6 cellular contexts compared by ENCODE assay signal in the genomic region with DNA sequence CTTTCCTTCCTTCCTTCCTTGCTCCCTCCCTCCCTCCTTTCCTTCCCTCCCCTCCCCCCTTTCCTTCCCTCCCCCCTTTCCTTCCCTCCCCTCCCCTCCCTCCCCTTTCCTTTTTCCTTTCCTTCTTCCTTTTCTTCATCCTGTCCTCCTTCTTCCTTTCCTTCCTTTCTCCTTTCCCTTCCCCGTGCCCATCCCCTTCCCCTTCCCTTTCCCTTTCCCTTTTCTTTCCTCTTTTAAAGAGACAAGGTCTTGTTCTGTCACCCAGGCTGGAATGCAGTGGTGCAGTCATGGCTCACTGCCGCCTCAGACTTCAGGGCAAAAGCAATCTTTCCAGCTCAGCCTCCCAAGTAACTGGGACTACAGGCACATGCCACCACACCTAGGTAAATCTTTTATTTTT.
"Had no signal": no experiment of that assay in that cellular context is flagged by ENCODE, and none has a peak within 500 bp of the region (broad histone marks: within the 10 kb centered on the region; RNA-seq: fewer than 3 reads in every experiment).

No MANE protein-coding gene starts in this region.

- H3K27me3 Mint-ChIP-seq: IgD-negative memory B cell had no signal

- H3K4me3 Mint-ChIP-seq: IgD-negative memory B cell had no signal

- DNase-seq: GM23248, GOT3, H7, KBM-7 had no signal

- H3K4me1 ChIP-seq: HAP-1 had no signal

- H3K27ac ChIP-seq: GM23248 had no signal

- H2AFZ ChIP-seq: GM23248 had no signal

- H3K27ac Mint-ChIP-seq: IgD-negative memory B cell had no signal

- H3K9me3 ChIP-seq: HAP-1 had no signal

- H3K9me3 Mint-ChIP-seq: IgD-negative memory B cell had no signal

- H3K4me3 ChIP-seq: GM23248, HAP-1 had no signal
